In the genomic region with DNA sequence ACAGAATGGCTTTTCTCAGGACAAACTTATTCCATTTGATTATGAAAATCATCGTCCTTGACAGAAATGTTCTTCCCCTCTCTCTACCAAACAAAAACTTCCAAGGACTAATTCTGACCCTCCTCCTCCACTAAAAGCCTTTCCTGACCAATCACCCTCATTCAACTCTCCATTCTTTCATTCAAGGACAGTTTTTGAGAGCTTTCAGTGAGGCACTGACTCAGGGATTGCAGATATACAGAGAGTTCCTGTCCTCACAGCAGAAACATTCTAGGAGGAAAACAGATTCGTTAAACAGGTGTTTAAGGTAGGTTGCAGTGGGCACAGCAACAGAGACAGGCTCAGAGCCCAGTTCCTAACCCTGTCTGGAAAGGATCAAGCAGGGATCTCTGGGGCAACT, we compare ENCODE assay signal across 19 cellular contexts. TPM values are rescaled to one million over a fixed set of nuclear protein-coding genes. Genes with fewer than 3 reads are reported as not detected.
DNase-seq lines count a peak whose midpoint lies in the region; ATAC-seq and TF ChIP-seq lines count a peak whose summit lies in the region.
"Had no signal": no experiment of that assay in that cellular context is flagged by ENCODE, and none has a peak within 500 bp of the region (broad histone marks: within the 10 kb centered on the region; RNA-seq: fewer than 3 reads in every experiment).

No MANE protein-coding gene starts in this region.

- no TSS peak for BruUV-seq in Caco-2 (replicated peaks; lab: Mats Ljungman, UMichigan)

- H3K4me2 ChIP-seq in BLaER1 treated with 17β-estradiol and CSF1 and Interleukin-3, amounts not matched to agents 10 nM and 100 nM: peak overlapping the region in 10 of 11 experiments; percentile 56 to 86 (median 72); a peak in 14 of 22 replicates

- H4K20me1 ChIP-seq in BLaER1 treated with 17β-estradiol and CSF1 and Interleukin-3, amounts not matched to agents 10 nM and 100 nM: no peaks in the 10 kb centered on the region

- no peaks in the 10 kb centered on the region for H3K9me3 Mint-ChIP-seq in Caco-2 (ENCODE audit: unreplicated experiment)
- H3K9me3 Mint-ChIP-seq in activated T-helper 1 cell treated with anti-CD3 and anti-CD28 coated beads, Interleukin-12 subunit alpha, Interleukin-12 subunit beta, Interleukin-2, Interleukin-4 antibody, amounts not matched to agents 30 ng/mL and 10 ng/mL and 1 ng/mL, durations not matched to agents 14 hours and 24 hours and 36 hours: no peaks in the 10 kb centered on the region
- no peaks in the 10 kb centered on the region for H3K9me3 Mint-ChIP-seq in nephron
- H3K9me3 Mint-ChIP-seq: stimulated activated naive B cell treated with anti-CD40 and anti-IgM and Interleukin-4, amounts not matched to agents 10 μg/mL and 1 μg/mL and 100 μg/mL, for 72 hours had no signal

- H3K4me1 Mint-ChIP-seq in Caco-2 (ENCODE audit: low read depth, unreplicated experiment) (peaks cover 29% of the 10 kb centered on the region), nephron (peaks cover 32% of the 10 kb centered on the region)
- H3K4me1 Mint-ChIP-seq in activated T-helper 1 cell treated with anti-CD3 and anti-CD28 coated beads, Interleukin-12 subunit alpha, Interleukin-12 subunit beta, Interleukin-2, Interleukin-4 antibody, amounts not matched to agents 30 ng/mL and 10 ng/mL and 1 ng/mL, durations not matched to agents 14 hours and 24 hours and 36 hours (ENCODE audit: low read depth): peaks cover 58% of the 10 kb centered on the region

- peak overlapping the region in 5 of 11 experiments; percentile 5 to 70 (median 56); a peak in 5 of 22 replicates for H3K27ac ChIP-seq in BLaER1 treated with 17β-estradiol and CSF1 and Interleukin-3, amounts not matched to agents 10 nM and 100 nM
- H3K27ac ChIP-seq in right cardiac atrium (ENCODE audit: low read length): no peak overlapping the region

- H3K4me3 ChIP-seq in BLaER1 treated with 17β-estradiol and CSF1 and Interleukin-3, amounts not matched to agents 10 nM and 100 nM: peak overlapping the region in 1 of 10 experiments; percentile 71; a peak in 1 of 20 replicates
- H3K4me3 ChIP-seq in Caco-2 (ENCODE audit: low read depth, low read length) (no peak overlapping the region), right cardiac atrium (ENCODE audit: low read length) (no peak overlapping the region)
- H3K4me3 ChIP-seq: HAP-1 had no signal

- WGBS in right cardiac atrium: 61% methylated on average over 2 of the region's 2 CpGs

- peaks cover 7% of the 10 kb centered on the region for H3K27me3 Mint-ChIP-seq in Caco-2 (ENCODE audit: insufficient read depth, unreplicated experiment)
- peaks cover 21% of the 10 kb centered on the region for H3K27me3 Mint-ChIP-seq in activated T-helper 1 cell treated with anti-CD3 and anti-CD28 coated beads, Interleukin-12 subunit alpha, Interleukin-12 subunit beta, Interleukin-2, Interleukin-4 antibody, amounts not matched to agents 30 ng/mL and 10 ng/mL and 1 ng/mL, durations not matched to agents 14 hours and 24 hours and 36 hours (ENCODE audit: insufficient read depth)
- H3K27me3 Mint-ChIP-seq in nephron (ENCODE audit: low read depth): no peaks in the 10 kb centered on the region

- peaks cover 43% of the 10 kb centered on the region for H3K36me3 Mint-ChIP-seq in Caco-2 (ENCODE audit: insufficient read depth, unreplicated experiment)
- H3K36me3 Mint-ChIP-seq in activated T-helper 1 cell treated with anti-CD3 and anti-CD28 coated beads, Interleukin-12 subunit alpha, Interleukin-12 subunit beta, Interleukin-2, Interleukin-4 antibody, amounts not matched to agents 30 ng/mL and 10 ng/mL and 1 ng/mL, durations not matched to agents 14 hours and 24 hours and 36 hours (ENCODE audit: low read depth): no peaks in the 10 kb centered on the region
- no peaks in the 10 kb centered on the region for H3K36me3 Mint-ChIP-seq in nephron (ENCODE audit: low read depth)

- CTCF ChIA-PET in Caco-2 (lab: Charles Lee): no interaction called here

- H3K9ac ChIP-seq in BLaER1 treated with 17β-estradiol and CSF1 and Interleukin-3, amounts not matched to agents 10 nM and 100 nM: peak overlapping the region in 1 of 11 experiments; percentile 82; a peak in 1 of 22 replicates

- H3K27ac Mint-ChIP-seq in Caco-2 (ENCODE audit: unreplicated experiment) (no peak overlapping the region), nephron (peak overlapping the region; percentile 7 to 59 (median 23))
- no peak overlapping the region for H3K27ac Mint-ChIP-seq in activated T-helper 1 cell treated with anti-CD3 and anti-CD28 coated beads, Interleukin-12 subunit alpha, Interleukin-12 subunit beta, Interleukin-2, Interleukin-4 antibody, amounts not matched to agents 30 ng/mL and 10 ng/mL and 1 ng/mL, durations not matched to agents 14 hours and 24 hours and 36 hours
- H3K27ac Mint-ChIP-seq: stimulated activated naive B cell treated with anti-CD40 and anti-IgM and Interleukin-4, amounts not matched to agents 10 μg/mL and 1 μg/mL and 100 μg/mL, for 72 hours had no signal

- POLR2A ChIA-PET in Caco-2 (lab: Charles Lee): no interaction called here

- H3K9me3 ChIP-seq in BLaER1 treated with 17β-estradiol and CSF1 and Interleukin-3, amounts not matched to agents 10 nM and 100 nM (replicated peaks in 1 of 11): 0 out of 22 replicates have a peak, but pooled peaks cover 0 to 7% (median 0%) of the 10 kb centered on the region in 11 experiments
- H3K9me3 ChIP-seq in Caco-2 (no peaks in the 10 kb centered on the region), right cardiac atrium (ENCODE audit: control insufficient read depth, low read length) (no peaks in the 10 kb centered on the region)
- H3K9me3 ChIP-seq: HAP-1, sigmoid colon had no signal

- ATAC-seq in HG02970 (IDR thresholded peaks at IDR 0.05; ENCODE audit: low FRiP score, unreplicated experiment): no peak
- ATAC-seq in GM18517 (IDR thresholded peaks at IDR 0.05; ENCODE audit: unreplicated experiment): no peak
- ATAC-seq in right cardiac atrium: no peak
- ATAC-seq: stimulated activated naive B cell treated with anti-CD40 and anti-IgM and Interleukin-4, amounts not matched to agents 10 μg/mL and 1 μg/mL and 100 μg/mL, for 72 hours had no signal

- TF ChIP-seq CTCF in Caco-2 (IDR thresholded peaks at IDR 0.05; ENCODE audit: insufficient read depth in 1 of 2, low read depth in 1 of 2, low read length in 1 of 2, severe bottlenecking in 1 of 2, unreplicated experiment in 1 of 2) (no peak), nephron (IDR thresholded peaks at IDR 0.05; ENCODE audit: unreplicated experiment in 3 of 3) (no peak)

- no peaks in the 10 kb centered on the region for H3K36me3 ChIP-seq in BLaER1 treated with 17β-estradiol and CSF1 and Interleukin-3, amounts not matched to agents 10 nM and 100 nM
- no peaks in the 10 kb centered on the region for H3K36me3 ChIP-seq in Caco-2 (ENCODE audit: control insufficient read depth, insufficient read depth, low read length)
- H3K36me3 ChIP-seq: HAP-1, sigmoid colon had no signal

- H3K27me3 ChIP-seq in BLaER1 treated with 17β-estradiol and CSF1 and Interleukin-3, amounts not matched to agents 10 nM and 100 nM: peaks cover 0 to 23% (median 14%) of the 10 kb centered on the region in 11 experiments; a peak in 13 of 22 replicates
- no peaks in the 10 kb centered on the region for H3K27me3 ChIP-seq in Caco-2 (replicated peaks; ENCODE audit: control insufficient read depth, insufficient read depth, low read length)
- H3K27me3 ChIP-seq in right cardiac atrium (ENCODE audit: control insufficient read depth, insufficient read depth): no peaks in the 10 kb centered on the region
- H3K27me3 ChIP-seq: sigmoid colon had no signal

- DNase-seq in Caco-2 (no peak), right cardiac atrium (no peak)
- DNase-seq in activated T-helper 1 cell treated with anti-CD3 and anti-CD28 coated beads, Interleukin-12 subunit alpha, Interleukin-12 subunit beta, Interleukin-2, Interleukin-4 antibody, amounts not matched to agents 30 ng/mL and 10 ng/mL and 1 ng/mL, durations not matched to agents 14 hours and 24 hours and 36 hours (ENCODE audit: low spot score): no peak
- DNase-seq: activated CD4-positive, alpha-beta T cell treated with anti-CD3 and anti-CD28 coated beads, Interleukin-2, amount 50 U/mL, for 4 hours; activated gamma-delta T cell treated with Interleukin-2 at 50 U/mL for 16 hours; kidney glomerular epithelial cell; NCI-H2107; Right ventricle myocardium superior; sigmoid colon; stimulated activated naive B cell treated with anti-CD40 and anti-IgM and Interleukin-4, amounts not matched to agents 10 μg/mL and 1 μg/mL and 100 μg/mL, for 72 hours; T1000 had no signal

- H3K4me3 Mint-ChIP-seq in Caco-2 (ENCODE audit: unreplicated experiment) (peak overlapping the region; percentile 22), nephron (peak overlapping the region; percentile 72 to 87 (median 79))
- H3K4me3 Mint-ChIP-seq in activated T-helper 1 cell treated with anti-CD3 and anti-CD28 coated beads, Interleukin-12 subunit alpha, Interleukin-12 subunit beta, Interleukin-2, Interleukin-4 antibody, amounts not matched to agents 30 ng/mL and 10 ng/mL and 1 ng/mL, durations not matched to agents 14 hours and 24 hours and 36 hours: peak overlapping the region; percentile 53
- H3K4me3 Mint-ChIP-seq: stimulated activated naive B cell treated with anti-CD40 and anti-IgM and Interleukin-4, amounts not matched to agents 10 μg/mL and 1 μg/mL and 100 μg/mL, for 72 hours had no signal

- intact Hi-C loops in Caco-2 (cut with micrococcal nuclease; ENCODE audit: unreplicated experiment): loop anchor here (5.0 to 10.0 kb wide), 3 partner anchors 199 to 378 kb away; a partner anchor contains a TSS
- intact Hi-C loops in activated T-helper 1 cell treated with anti-CD3 and anti-CD28 coated beads, Interleukin-12 subunit alpha, Interleukin-12 subunit beta, Interleukin-2, Interleukin-4 antibody, amounts not matched to agents 30 ng/mL and 10 ng/mL and 1 ng/mL, durations not matched to agents 14 hours and 24 hours and 36 hours (cut with micrococcal nuclease): loop anchor here (5.0 to 10.0 kb wide), 3 partner anchors 448 to 1911 kb away; a partner anchor contains a TSS
- intact Hi-C loops in right cardiac atrium (cut with DNase I): loop anchor here in 2 of 4 donors (10.0 kb wide), 2 partner anchors 62 to 112 kb away; a partner anchor contains a TSS

- peaks cover 30 to 70% (median 52%) of the 10 kb centered on the region in 10 experiments for H3K4me1 ChIP-seq in BLaER1 treated with 17β-estradiol and CSF1 and Interleukin-3, amounts not matched to agents 10 nM and 100 nM
- peaks cover 21% of the 10 kb centered on the region for H3K4me1 ChIP-seq in Caco-2
- H3K4me1 ChIP-seq in right cardiac atrium (ENCODE audit: control insufficient read depth, insufficient read depth, low read length): peaks cover 2% of the 10 kb centered on the region

RNA-seq across cellular contexts. Expression of a gene that starts 41.5 kb away (rescaled TPM):
- total RNA-seq in Caco-2 (2022) (not detected in 2 replicates), right cardiac atrium (not detected)
- not detected in 2 replicates for total RNA-seq in activated T-helper 1 cell treated with anti-CD3 and anti-CD28 coated beads, Interleukin-12 subunit alpha, Interleukin-12 subunit beta, Interleukin-2, Interleukin-4 antibody, amounts not matched to agents 30 ng/mL and 10 ng/mL and 1 ng/mL, durations not matched to agents 14 hours and 24 hours and 36 hours
- not detected for polyA plus RNA-seq in right cardiac atrium
- total RNA-seq: cardiac septum, endothelial cell of umbilical vein, myocyte, Right ventricle myocardium superior, sigmoid colon had no signal
- polyA plus RNA-seq: endothelial cell of umbilical vein, sigmoid colon had no signal

RNA-seq across cellular contexts. Expression of a gene that starts 49.5 kb away (rescaled TPM):
- total RNA-seq in Caco-2 (2022) (not detected in 2 replicates), right cardiac atrium (not detected)
- total RNA-seq in activated T-helper 1 cell treated with anti-CD3 and anti-CD28 coated beads, Interleukin-12 subunit alpha, Interleukin-12 subunit beta, Interleukin-2, Interleukin-4 antibody, amounts not matched to agents 30 ng/mL and 10 ng/mL and 1 ng/mL, durations not matched to agents 14 hours and 24 hours and 36 hours: not detected in 2 replicates
- polyA plus RNA-seq in right cardiac atrium: not detected
- total RNA-seq: cardiac septum, endothelial cell of umbilical vein, myocyte, Right ventricle myocardium superior, sigmoid colon had no signal
- polyA plus RNA-seq: endothelial cell of umbilical vein, sigmoid colon had no signal

Comparison
In these comparisons a context has a peak if more than half of its experiments do, and no peak if none do; other contexts are left out.
1. H3K27ac Mint-ChIP-seq: peak in nephron (3 of 3); none in Caco-2 (single experiment) and activated T-helper 1 cell treated with anti-CD3 and anti-CD28 coated beads, Interleukin-12 subunit alpha, Interleukin-12 subunit beta, Interleukin-2, Interleukin-4 antibody, amounts not matched to agents 30 ng/mL and 10 ng/mL and 1 ng/mL, durations not matched to agents 14 hours and 24 hours and 36 hours (single experiment).
2. H3K4me3 Mint-ChIP-seq: peak in every context shown above with its lines; median percentile 79 in nephron; 53 in activated T-helper 1 cell treated with anti-CD3 and anti-CD28 coated beads, Interleukin-12 subunit alpha, Interleukin-12 subunit beta, Interleukin-2, Interleukin-4 antibody, amounts not matched to agents 30 ng/mL and 10 ng/mL and 1 ng/mL, durations not matched to agents 14 hours and 24 hours and 36 hours; 22 in Caco-2.